Comparison of ENCODE assay signal across 1 cellular context in genomic region chr15:72319360-72319984, GRCh38.
TF ChIP-seq lines count a peak whose summit lies in the region.

No MANE protein-coding gene starts in this region.

TF ChIP-seq in K562, 482 proteins besides CTCF, POLR2A, EP300 and RAD21 (continued from another document and continues in another):
- no peak for TF ChIP-seq ZFP30 (CRISPR knock-in tag; IDR thresholded peaks at IDR 0.05; ENCODE audit: borderline replicate concordance)
- peak; percentile 94 for TF ChIP-seq ZNF224 (CRISPR knock-in tag; IDR thresholded peaks at IDR 0.05)
- peak in 1 of 2 experiments; percentile 75; a peak in 1 of 4 replicates for TF ChIP-seq MLX (CRISPR knock-in tag; conservative IDR thresholded peaks at IDR 0.05)
- no peak for TF ChIP-seq PURB (CRISPR knock-in tag; IDR thresholded peaks at IDR 0.05; ENCODE audit: low read depth)
- 0 out of 2 replicates have a peak, but pooled peaks have one; percentile 33 for TF ChIP-seq SAFB (IDR thresholded peaks at IDR 0.05; ENCODE audit: borderline replicate concordance, low read depth, low read length)
- TF ChIP-seq, protein P1, sequence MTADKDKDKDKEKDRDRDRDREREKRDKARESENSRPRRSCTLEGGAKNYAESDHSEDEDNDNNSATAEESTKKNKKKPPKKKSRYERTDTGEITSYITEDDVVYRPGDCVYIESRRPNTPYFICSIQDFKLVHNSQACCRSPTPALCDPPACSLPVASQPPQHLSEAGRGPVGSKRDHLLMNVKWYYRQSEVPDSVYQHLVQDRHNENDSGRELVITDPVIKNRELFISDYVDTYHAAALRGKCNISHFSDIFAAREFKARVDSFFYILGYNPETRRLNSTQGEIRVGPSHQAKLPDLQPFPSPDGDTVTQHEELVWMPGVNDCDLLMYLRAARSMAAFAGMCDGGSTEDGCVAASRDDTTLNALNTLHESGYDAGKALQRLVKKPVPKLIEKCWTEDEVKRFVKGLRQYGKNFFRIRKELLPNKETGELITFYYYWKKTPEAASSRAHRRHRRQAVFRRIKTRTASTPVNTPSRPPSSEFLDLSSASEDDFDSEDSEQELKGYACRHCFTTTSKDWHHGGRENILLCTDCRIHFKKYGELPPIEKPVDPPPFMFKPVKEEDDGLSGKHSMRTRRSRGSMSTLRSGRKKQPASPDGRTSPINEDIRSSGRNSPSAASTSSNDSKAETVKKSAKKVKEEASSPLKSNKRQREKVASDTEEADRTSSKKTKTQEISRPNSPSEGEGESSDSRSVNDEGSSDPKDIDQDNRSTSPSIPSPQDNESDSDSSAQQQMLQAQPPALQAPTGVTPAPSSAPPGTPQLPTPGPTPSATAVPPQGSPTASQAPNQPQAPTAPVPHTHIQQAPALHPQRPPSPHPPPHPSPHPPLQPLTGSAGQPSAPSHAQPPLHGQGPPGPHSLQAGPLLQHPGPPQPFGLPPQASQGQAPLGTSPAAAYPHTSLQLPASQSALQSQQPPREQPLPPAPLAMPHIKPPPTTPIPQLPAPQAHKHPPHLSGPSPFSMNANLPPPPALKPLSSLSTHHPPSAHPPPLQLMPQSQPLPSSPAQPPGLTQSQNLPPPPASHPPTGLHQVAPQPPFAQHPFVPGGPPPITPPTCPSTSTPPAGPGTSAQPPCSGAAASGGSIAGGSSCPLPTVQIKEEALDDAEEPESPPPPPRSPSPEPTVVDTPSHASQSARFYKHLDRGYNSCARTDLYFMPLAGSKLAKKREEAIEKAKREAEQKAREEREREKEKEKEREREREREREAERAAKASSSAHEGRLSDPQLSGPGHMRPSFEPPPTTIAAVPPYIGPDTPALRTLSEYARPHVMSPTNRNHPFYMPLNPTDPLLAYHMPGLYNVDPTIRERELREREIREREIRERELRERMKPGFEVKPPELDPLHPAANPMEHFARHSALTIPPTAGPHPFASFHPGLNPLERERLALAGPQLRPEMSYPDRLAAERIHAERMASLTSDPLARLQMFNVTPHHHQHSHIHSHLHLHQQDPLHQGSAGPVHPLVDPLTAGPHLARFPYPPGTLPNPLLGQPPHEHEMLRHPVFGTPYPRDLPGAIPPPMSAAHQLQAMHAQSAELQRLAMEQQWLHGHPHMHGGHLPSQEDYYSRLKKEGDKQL (CRISPR knock-in tag; IDR thresholded peaks at IDR 0.05; ENCODE audit: borderline replicate concordance), result 0 out of 2 replicates have a peak, but pooled peaks have one; percentile 37
- 0 out of 2 replicates have a peak, but pooled peaks have one; percentile 54 for TF ChIP-seq THAP12 (CRISPR knock-in tag; IDR thresholded peaks at IDR 0.05)
- peak in 1 of 3 experiments; percentile 67; a peak in 1 of 6 replicates for TF ChIP-seq ZBTB11 (CRISPR knock-in tag; IDR thresholded peaks at IDR 0.05)
- TF ChIP-seq, protein P2, sequence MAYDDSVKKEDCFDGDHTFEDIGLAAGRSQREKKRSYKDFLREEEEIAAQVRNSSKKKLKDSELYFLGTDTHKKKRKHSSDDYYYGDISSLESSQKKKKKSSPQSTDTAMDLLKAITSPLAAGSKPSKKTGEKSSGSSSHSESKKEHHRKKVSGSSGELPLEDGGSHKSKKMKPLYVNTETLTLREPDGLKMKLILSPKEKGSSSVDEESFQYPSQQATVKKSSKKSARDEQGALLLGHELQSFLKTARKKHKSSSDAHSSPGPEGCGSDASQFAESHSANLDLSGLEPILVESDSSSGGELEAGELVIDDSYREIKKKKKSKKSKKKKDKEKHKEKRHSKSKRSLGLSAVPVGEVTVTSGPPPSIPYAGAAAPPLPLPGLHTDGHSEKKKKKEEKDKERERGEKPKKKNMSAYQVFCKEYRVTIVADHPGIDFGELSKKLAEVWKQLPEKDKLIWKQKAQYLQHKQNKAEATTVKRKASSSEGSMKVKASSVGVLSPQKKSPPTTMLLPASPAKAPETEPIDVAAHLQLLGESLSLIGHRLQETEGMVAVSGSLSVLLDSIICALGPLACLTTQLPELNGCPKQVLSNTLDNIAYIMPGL (CRISPR knock-in tag; IDR thresholded peaks at IDR 0.05), result peak; percentile 81; the same call in 1 of the 2 replicates
- TF ChIP-seq, protein P3, sequence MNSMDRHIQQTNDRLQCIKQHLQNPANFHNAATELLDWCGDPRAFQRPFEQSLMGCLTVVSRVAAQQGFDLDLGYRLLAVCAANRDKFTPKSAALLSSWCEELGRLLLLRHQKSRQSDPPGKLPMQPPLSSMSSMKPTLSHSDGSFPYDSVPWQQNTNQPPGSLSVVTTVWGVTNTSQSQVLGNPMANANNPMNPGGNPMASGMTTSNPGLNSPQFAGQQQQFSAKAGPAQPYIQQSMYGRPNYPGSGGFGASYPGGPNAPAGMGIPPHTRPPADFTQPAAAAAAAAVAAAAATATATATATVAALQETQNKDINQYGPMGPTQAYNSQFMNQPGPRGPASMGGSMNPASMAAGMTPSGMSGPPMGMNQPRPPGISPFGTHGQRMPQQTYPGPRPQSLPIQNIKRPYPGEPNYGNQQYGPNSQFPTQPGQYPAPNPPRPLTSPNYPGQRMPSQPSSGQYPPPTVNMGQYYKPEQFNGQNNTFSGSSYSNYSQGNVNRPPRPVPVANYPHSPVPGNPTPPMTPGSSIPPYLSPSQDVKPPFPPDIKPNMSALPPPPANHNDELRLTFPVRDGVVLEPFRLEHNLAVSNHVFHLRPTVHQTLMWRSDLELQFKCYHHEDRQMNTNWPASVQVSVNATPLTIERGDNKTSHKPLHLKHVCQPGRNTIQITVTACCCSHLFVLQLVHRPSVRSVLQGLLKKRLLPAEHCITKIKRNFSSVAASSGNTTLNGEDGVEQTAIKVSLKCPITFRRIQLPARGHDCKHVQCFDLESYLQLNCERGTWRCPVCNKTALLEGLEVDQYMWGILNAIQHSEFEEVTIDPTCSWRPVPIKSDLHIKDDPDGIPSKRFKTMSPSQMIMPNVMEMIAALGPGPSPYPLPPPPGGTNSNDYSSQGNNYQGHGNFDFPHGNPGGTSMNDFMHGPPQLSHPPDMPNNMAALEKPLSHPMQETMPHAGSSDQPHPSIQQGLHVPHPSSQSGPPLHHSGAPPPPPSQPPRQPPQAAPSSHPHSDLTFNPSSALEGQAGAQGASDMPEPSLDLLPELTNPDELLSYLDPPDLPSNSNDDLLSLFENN (IDR thresholded peaks at IDR 0.05; ENCODE audit: low read depth in 2 of 2, low read length in 2 of 2), result 0 out of 4 replicates have a peak, but pooled peaks of 1 of the 2 experiments have one; percentile 24
- no peak for TF ChIP-seq BRCA1 (IDR thresholded peaks at IDR 0.05)
- TF ChIP-seq BRCA1 (CRISPR knock-in tag; IDR thresholded peaks at IDR 0.05), result 0 out of 2 replicates have a peak, but pooled peaks have one; percentile 55
- TF ChIP-seq, protein P4, sequence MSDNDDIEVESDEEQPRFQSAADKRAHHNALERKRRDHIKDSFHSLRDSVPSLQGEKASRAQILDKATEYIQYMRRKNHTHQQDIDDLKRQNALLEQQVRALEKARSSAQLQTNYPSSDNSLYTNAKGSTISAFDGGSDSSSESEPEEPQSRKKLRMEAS (CRISPR knock-in tag; IDR thresholded peaks at IDR 0.05), result peak; percentile 88
- TF ChIP-seq MNT (conservative IDR thresholded peaks at IDR 0.05), result peak; percentile 32 to 81; a peak in 3 of 4 replicates
- TF ChIP-seq TGIF2 (CRISPR knock-in tag; IDR thresholded peaks at IDR 0.05), result peak; percentile 90; the same call in 1 of the 2 replicates
- TF ChIP-seq, protein P5, sequence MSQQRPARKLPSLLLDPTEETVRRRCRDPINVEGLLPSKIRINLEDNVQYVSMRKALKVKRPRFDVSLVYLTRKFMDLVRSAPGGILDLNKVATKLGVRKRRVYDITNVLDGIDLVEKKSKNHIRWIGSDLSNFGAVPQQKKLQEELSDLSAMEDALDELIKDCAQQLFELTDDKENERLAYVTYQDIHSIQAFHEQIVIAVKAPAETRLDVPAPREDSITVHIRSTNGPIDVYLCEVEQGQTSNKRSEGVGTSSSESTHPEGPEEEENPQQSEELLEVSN (IDR thresholded peaks at IDR 0.05; ENCODE audit: borderline replicate concordance in 1 of 2, extremely low read depth in 1 of 2, insufficient read depth in 1 of 2, insufficient read length in 1 of 2, low read depth in 1 of 2, low read length in 1 of 2, poor library complexity in 1 of 2, severe bottlenecking in 1 of 2), result peak; percentile 94 to 98
- peak; percentile 62; the same call in 1 of the 2 replicates for TF ChIP-seq ETV5 (CRISPR knock-in tag; IDR thresholded peaks at IDR 0.05; ENCODE audit: low read depth)
- peak in 1 of 2 experiments; percentile 55 for TF ChIP-seq AFF1 (IDR thresholded peaks at IDR 0.05; ENCODE audit: low read depth in 1 of 2, partially characterized antibody in 2 of 2)
- no peak for TF ChIP-seq SNRNP70 (optimal IDR thresholded peaks at IDR 0.05; ENCODE audit: low read depth, low read length)
- TF ChIP-seq ZBTB17 (CRISPR knock-in tag; IDR thresholded peaks at IDR 0.05), result no peak
- TF ChIP-seq NR3C1 (CRISPR knock-in tag; IDR thresholded peaks at IDR 0.05), result peak; percentile 99
- peak; percentile 86 for TF ChIP-seq RB1 (IDR thresholded peaks at IDR 0.05; ENCODE audit: low read depth)
- TF ChIP-seq RBM17 (IDR thresholded peaks at IDR 0.05; ENCODE audit: borderline replicate concordance, low read depth, low read length), result no peak
- no peak for TF ChIP-seq COPS2 (conservative IDR thresholded peaks at IDR 0.05)
- peak; percentile 72 for TF ChIP-seq STAG1 (CRISPR knock-in tag; IDR thresholded peaks at IDR 0.05; ENCODE audit: borderline replicate concordance)
- TF ChIP-seq RUNX1 (IDR thresholded peaks at IDR 0.05; ENCODE audit: low read depth), result no peak
